ENCODE assay signal across 8 cellular contexts in the genomic region with DNA sequence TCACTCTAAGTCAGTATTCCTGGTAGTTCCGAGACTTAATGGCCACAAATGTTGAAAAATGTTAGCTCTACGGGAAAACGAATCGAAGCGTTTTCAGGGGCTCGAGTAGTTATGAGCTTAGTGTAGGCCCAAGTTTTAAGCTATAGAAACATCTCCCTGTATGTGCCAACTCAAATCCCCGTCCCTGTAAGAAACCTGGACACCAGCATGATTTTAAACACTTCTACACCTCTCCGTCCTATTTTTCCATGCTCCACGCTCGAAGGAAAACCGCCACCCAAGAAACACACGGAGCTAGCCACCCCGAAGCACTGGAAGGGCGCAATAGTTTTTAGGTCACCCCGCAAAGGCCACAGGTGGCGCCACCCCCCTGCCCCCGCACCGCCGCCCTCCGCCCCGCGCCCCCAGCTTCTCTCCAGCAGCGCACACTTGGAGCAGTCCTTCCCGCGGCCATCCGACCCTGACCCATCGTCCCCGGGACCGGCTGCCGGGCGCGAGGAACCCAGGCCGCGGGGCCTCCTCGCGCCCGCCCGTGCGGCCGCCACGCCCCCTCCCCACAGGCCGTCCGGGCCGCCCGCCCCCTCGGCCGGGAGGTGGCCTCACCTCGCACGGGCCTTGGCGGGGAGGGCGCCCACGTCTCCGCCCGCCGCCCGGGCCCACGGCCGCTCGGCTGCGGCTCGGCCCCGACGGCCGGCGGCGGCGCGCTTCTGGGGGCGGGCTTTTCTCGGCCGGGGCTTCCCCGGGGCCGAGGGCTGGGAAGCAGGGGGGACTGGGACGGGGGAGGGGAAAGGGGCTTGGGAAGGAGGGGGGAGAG. TPM values are rescaled to one million over a fixed set of nuclear protein-coding genes. Genes with fewer than 3 reads are reported as not detected.
DNase-seq lines count a peak whose midpoint lies in the region; ATAC-seq and TF ChIP-seq lines count a peak whose summit lies in the region.

No MANE protein-coding gene starts in this region.

- WGBS in H9 (ENCODE audit: extremely low coverage, insufficient read length, low lambda C conversion rate) = no CpG with 5 or more reads among the region's 74 CpGs
- under 1% methylated on average over 23 of the region's 74 CpGs for WGBS in esophagus muscularis mucosa

- H2BK120ac ChIP-seq in H9 (ENCODE audit: low read depth, low read length, poor library complexity, severe bottlenecking) = no peak overlapping the region

- TF ChIP-seq CTCF in H9 (conservative IDR thresholded peaks at IDR 0.05) (peak; percentile 36; the same call in 2 of the 3 replicates), esophagus muscularis mucosa (IDR thresholded peaks at IDR 0.05) (peak in 1 of 3 experiments; percentile 13)

- H3K27me3 ChIP-seq in H9 (ENCODE audit: insufficient read depth, low read length) (no peaks in the 10 kb centered on the region), esophagus muscularis mucosa (no peaks in the 10 kb centered on the region)

- H4K91ac ChIP-seq in H9 (ENCODE audit: insufficient read length, low read depth, low read length) = no peak overlapping the region

- H3K4me1 ChIP-seq in H9 (ENCODE audit: insufficient read depth, low read length) = no peaks in the 10 kb centered on the region
- peaks cover 12 to 26% (median 17%) of the 10 kb centered on the region in 4 donors for H3K4me1 ChIP-seq in esophagus muscularis mucosa

- TF ChIP-seq EP300 in esophagus muscularis mucosa (IDR thresholded peaks at IDR 0.05) = no peak

- CTCF ChIA-PET in activated CD4-positive, alpha-beta T cell treated with anti-CD3 and anti-CD28 coated beads for 36 hours (lab: Charles Lee) = interaction anchor here (0.6 to 1.8 kb wide), 8 partner anchors 20 to 742 kb away, joined by 3 to 13 read pairs (median 5); a partner anchor contains a TSS
- CTCF ChIA-PET in activated CD4-positive, alpha-beta T cell treated with anti-CD3 and anti-CD28 coated beads, Interleukin-2, amount 10 ng/mL, durations not matched to agents 7 days and 5 days (lab: Charles Lee) = interaction anchor here (0.7 to 1.6 kb wide), 5 partner anchors 12 to 190 kb away, joined by 3 to 5 read pairs (median 4); a partner anchor contains a TSS

- H3K36me3 ChIP-seq in esophagus muscularis mucosa = peaks cover 0 to 7% (median 1%) of the 10 kb centered on the region in 4 donors

- no peak overlapping the region for H4K8ac ChIP-seq in H9 (replicated peaks; ENCODE audit: insufficient read length, low read depth, low read length)

- no peaks in the 10 kb centered on the region for H3K79me2 ChIP-seq in H9 (ENCODE audit: insufficient read depth, low read length)

- H3T11ph ChIP-seq in H9 (ENCODE audit: low read length) = no peak overlapping the region

- TF ChIP-seq POLR2A in esophagus muscularis mucosa (IDR thresholded peaks at IDR 0.05; ENCODE audit: low read depth) = no peak

- H3K4me1 Mint-ChIP-seq in activated CD4-positive, alpha-beta T cell treated with anti-CD3 and anti-CD28 coated beads for 36 hours = peaks cover 33% of the 10 kb centered on the region
- peaks cover 24 to 34% of the 10 kb centered on the region in 2 experiments for H3K4me1 Mint-ChIP-seq in H9
- peaks cover 39% of the 10 kb centered on the region for H3K4me1 Mint-ChIP-seq in activated CD4-positive, alpha-beta T cell treated with anti-CD3 and anti-CD28 coated beads, Interleukin-2, amount 10 ng/mL, durations not matched to agents 7 days and 5 days
- peaks cover 34 to 37% of the 10 kb centered on the region in 2 donors for H3K4me1 Mint-ChIP-seq in natural killer cell treated with Interleukin-12 subunit alpha and Interleukin-12 subunit beta and Interleukin-15 and Interleukin-18, amount 100 ng/mL, for 72 hours (ENCODE audit: low read depth in 2 of 2)

- H3K36me3 Mint-ChIP-seq in activated CD4-positive, alpha-beta T cell treated with anti-CD3 and anti-CD28 coated beads for 36 hours (ENCODE audit: low read depth) = peaks cover 8% of the 10 kb centered on the region
- peaks cover 0 to 12% (median 4%) of the 10 kb centered on the region in 3 experiments; a peak in 4 of 7 replicates for H3K36me3 Mint-ChIP-seq in H9 (ENCODE audit: insufficient read depth in 1 of 3, low read depth in 3 of 3)
- H3K36me3 Mint-ChIP-seq in activated CD4-positive, alpha-beta T cell treated with anti-CD3 and anti-CD28 coated beads, Interleukin-2, amount 10 ng/mL, durations not matched to agents 7 days and 5 days (ENCODE audit: low read depth) = peaks cover 17% of the 10 kb centered on the region
- H3K36me3 Mint-ChIP-seq in natural killer cell treated with Interleukin-12 subunit alpha and Interleukin-12 subunit beta and Interleukin-15 and Interleukin-18, amount 100 ng/mL, for 72 hours = no peaks in the 10 kb centered on the region

- DNase-seq in activated CD4-positive, alpha-beta T cell treated with anti-CD3 and anti-CD28 coated beads for 36 hours = peak; percentile 67
- no peak for DNase-seq in activated CD4-positive, alpha-beta T cell treated with anti-CD3 and anti-CD28 coated beads, Interleukin-2, amount 50 U/mL, for 48 hours
- DNase-seq in H9 (peak; percentile 67), LoVo (ENCODE audit: low spot score) (peak; percentile 61), esophagus muscularis mucosa (ENCODE audit: extremely low spot score) (no peak), cortex of kidney (lab: John Stamatoyannopoulos, UW) (no peak)
- peak; percentile 42 for DNase-seq in activated CD4-positive, alpha-beta T cell treated with anti-CD3 and anti-CD28 coated beads, Interleukin-2, amount 10 ng/mL, durations not matched to agents 7 days and 5 days
- DNase-seq in natural killer cell treated with Interleukin-12 subunit alpha and Interleukin-12 subunit beta and Interleukin-15 and Interleukin-18, amount 100 ng/mL, for 72 hours (ENCODE audit: low spot score) = peak; percentile 85

- H3K23ac ChIP-seq in H9 (ENCODE audit: insufficient read length, low read depth, low read length) = no peak overlapping the region

- H3K23me2 ChIP-seq in H9 (ENCODE audit: insufficient read length, low read depth, low read length, poor library complexity, severe bottlenecking) = peaks cover 8% of the 10 kb centered on the region

- peak overlapping the region; percentile 78 for H3K9ac ChIP-seq in H9 (ENCODE audit: extremely low read depth, insufficient read length, low read length)

- peak overlapping the region; percentile 61 for H3K4me2 ChIP-seq in H9 (ENCODE audit: insufficient read depth, insufficient read length, low read length)

- H2BK20ac ChIP-seq in H9 (ENCODE audit: low read depth, low read length, poor library complexity, severe bottlenecking) = no peak overlapping the region

- H2AFZ ChIP-seq in H9 (ENCODE audit: low read length) = no peak overlapping the region

- no peaks in the 10 kb centered on the region for H4K20me1 ChIP-seq in H9 (ENCODE audit: control insufficient read depth, insufficient read depth, insufficient read length)

- intact Hi-C loops in activated CD4-positive, alpha-beta T cell treated with anti-CD3 and anti-CD28 coated beads for 36 hours (cut with DNase I, micrococcal nuclease) = loop anchor here (2.0 to 5.0 kb wide), 4 partner anchors 28 to 368 kb away; a partner anchor contains a TSS
- intact Hi-C loops in esophagus muscularis mucosa (cut with DNase I) = no loop called here

- H3K9me3 ChIP-seq in H9 (ENCODE audit: control insufficient read depth, low read depth, low read length) (no peaks in the 10 kb centered on the region), esophagus muscularis mucosa (no peaks in the 10 kb centered on the region)

- POLR2A ChIA-PET in activated CD4-positive, alpha-beta T cell treated with anti-CD3 and anti-CD28 coated beads for 36 hours (lab: Charles Lee) = interaction anchor here (0.6 to 1.0 kb wide), 3 partner anchors 19 to 742 kb away, joined by 3 to 4 read pairs (median 4); a partner anchor contains a TSS
- POLR2A ChIA-PET in activated CD4-positive, alpha-beta T cell treated with anti-CD3 and anti-CD28 coated beads, Interleukin-2, amount 10 ng/mL, durations not matched to agents 7 days and 5 days (lab: Charles Lee) = no interaction called here

- no peak overlapping the region for H2BK5ac ChIP-seq in H9 (ENCODE audit: insufficient read length, low read length)

- no peak overlapping the region for H2BK12ac ChIP-seq in H9 (ENCODE audit: insufficient read length, low read depth, low read length)

- peak; percentile 67 for ATAC-seq in activated CD4-positive, alpha-beta T cell treated with anti-CD3 and anti-CD28 coated beads for 36 hours
- peak; percentile 86 for ATAC-seq in natural killer cell treated with Interleukin-12 subunit alpha and Interleukin-12 subunit beta and Interleukin-15 and Interleukin-18, amount 100 ng/mL, for 72 hours

- peak overlapping the region; percentile 89 for H3K4me3 Mint-ChIP-seq in activated CD4-positive, alpha-beta T cell treated with anti-CD3 and anti-CD28 coated beads for 36 hours
- peak overlapping the region; percentile 90 to 99 for H3K4me3 Mint-ChIP-seq in H9
- peak overlapping the region; percentile 100 for H3K4me3 Mint-ChIP-seq in activated CD4-positive, alpha-beta T cell treated with anti-CD3 and anti-CD28 coated beads, Interleukin-2, amount 10 ng/mL, durations not matched to agents 7 days and 5 days
- peak overlapping the region; percentile 95 for H3K4me3 Mint-ChIP-seq in natural killer cell treated with Interleukin-12 subunit alpha and Interleukin-12 subunit beta and Interleukin-15 and Interleukin-18, amount 100 ng/mL, for 72 hours

- H3K14ac ChIP-seq in H9 (ENCODE audit: insufficient read depth, low read length) = peak overlapping the region; percentile 60; the same call in 1 of the 2 replicates

- H3K4ac ChIP-seq in H9 (ENCODE audit: low read depth, low read length) = no peak overlapping the region; the same call in 1 of the 2 replicates

- H3K18ac ChIP-seq in H9 (ENCODE audit: insufficient read length, low read depth, low read length) = peak overlapping the region; percentile 70

- peak overlapping the region; percentile 66 to 97 (median 78) for H3K4me3 ChIP-seq in esophagus muscularis mucosa

- no peak overlapping the region for H2AK5ac ChIP-seq in H9 (ENCODE audit: insufficient read length, low read length)

- no peaks in the 10 kb centered on the region for H3K9me3 Mint-ChIP-seq in activated CD4-positive, alpha-beta T cell treated with anti-CD3 and anti-CD28 coated beads for 36 hours (ENCODE audit: low read depth)
- H3K9me3 Mint-ChIP-seq in H9 = no peaks in the 10 kb centered on the region; a peak in 1 of 5 replicates
- H3K9me3 Mint-ChIP-seq in activated CD4-positive, alpha-beta T cell treated with anti-CD3 and anti-CD28 coated beads, Interleukin-2, amount 10 ng/mL, durations not matched to agents 7 days and 5 days = no peaks in the 10 kb centered on the region
- no peaks in the 10 kb centered on the region for H3K9me3 Mint-ChIP-seq in natural killer cell treated with Interleukin-12 subunit alpha and Interleukin-12 subunit beta and Interleukin-15 and Interleukin-18, amount 100 ng/mL, for 72 hours

- H3K56ac ChIP-seq in H9 (ENCODE audit: insufficient read length, low read depth, low read length) = no peak overlapping the region

- H3K27me3 Mint-ChIP-seq in activated CD4-positive, alpha-beta T cell treated with anti-CD3 and anti-CD28 coated beads for 36 hours = no peaks in the 10 kb centered on the region
- no peaks in the 10 kb centered on the region for H3K27me3 Mint-ChIP-seq in H9 (ENCODE audit: low read depth)
- H3K27me3 Mint-ChIP-seq in activated CD4-positive, alpha-beta T cell treated with anti-CD3 and anti-CD28 coated beads, Interleukin-2, amount 10 ng/mL, durations not matched to agents 7 days and 5 days = no peaks in the 10 kb centered on the region
- no peaks in the 10 kb centered on the region for H3K27me3 Mint-ChIP-seq in natural killer cell treated with Interleukin-12 subunit alpha and Interleukin-12 subunit beta and Interleukin-15 and Interleukin-18, amount 100 ng/mL, for 72 hours

- no peaks in the 10 kb centered on the region for H3K79me1 ChIP-seq in H9 (ENCODE audit: insufficient read depth, low read depth, low read length, poor library complexity, severe bottlenecking)

- H2BK15ac ChIP-seq in H9 (ENCODE audit: low read depth, low read length) = no peak overlapping the region

- peak overlapping the region; percentile 100 for H3K27ac Mint-ChIP-seq in activated CD4-positive, alpha-beta T cell treated with anti-CD3 and anti-CD28 coated beads for 36 hours
- peak overlapping the region; percentile 96 to 99 (median 96) for H3K27ac Mint-ChIP-seq in H9
- H3K27ac Mint-ChIP-seq in activated CD4-positive, alpha-beta T cell treated with anti-CD3 and anti-CD28 coated beads, Interleukin-2, amount 10 ng/mL, durations not matched to agents 7 days and 5 days = peak overlapping the region; percentile 100
- H3K27ac Mint-ChIP-seq in natural killer cell treated with Interleukin-12 subunit alpha and Interleukin-12 subunit beta and Interleukin-15 and Interleukin-18, amount 100 ng/mL, for 72 hours = peak overlapping the region; percentile 100

- H4K5ac ChIP-seq in H9 (ENCODE audit: insufficient read length, low read depth, low read length) = no peak overlapping the region

- no peak overlapping the region for H3K27ac ChIP-seq in H9 (ENCODE audit: insufficient read length, low read depth, low read length)
- peak overlapping the region; percentile 90 to 98 (median 98) for H3K27ac ChIP-seq in esophagus muscularis mucosa (replicated peaks in 1 of 4)

RNA-seq across cellular contexts. Expression of a gene that starts 0.5 kb away (rescaled TPM):
- 10 to 100 TPM; 45.9 to 52.5 TPM for total RNA-seq in activated CD4-positive, alpha-beta T cell treated with anti-CD3 and anti-CD28 coated beads for 36 hours
- total RNA-seq in H9 (2021) (43.9 and 45.4 TPM in 2 replicates), esophagus muscularis mucosa (10 to 100 TPM; 30.3 to 41.5 (median 35.1) TPM)
- total RNA-seq in activated CD4-positive, alpha-beta T cell treated with anti-CD3 and anti-CD28 coated beads, Interleukin-2, amount 10 ng/mL, durations not matched to agents 7 days and 5 days = 10 to 100 TPM; 71.6 to 74.5 TPM
- 10 to 100 TPM; 55.4 to 57.2 TPM for total RNA-seq in natural killer cell treated with Interleukin-12 subunit alpha and Interleukin-12 subunit beta and Interleukin-15 and Interleukin-18, amount 100 ng/mL, for 72 hours

RNA-seq across cellular contexts. Expression of a gene that starts 4.3 kb away (rescaled TPM):
- not detected for total RNA-seq in activated CD4-positive, alpha-beta T cell treated with anti-CD3 and anti-CD28 coated beads for 36 hours
- total RNA-seq in H9 (2021) (not detected in 2 replicates), esophagus muscularis mucosa (not detected)
- not detected for total RNA-seq in activated CD4-positive, alpha-beta T cell treated with anti-CD3 and anti-CD28 coated beads, Interleukin-2, amount 10 ng/mL, durations not matched to agents 7 days and 5 days
- not detected for total RNA-seq in natural killer cell treated with Interleukin-12 subunit alpha and Interleukin-12 subunit beta and Interleukin-15 and Interleukin-18, amount 100 ng/mL, for 72 hours

RNA-seq across cellular contexts. Expression of a gene that starts 24.8 kb away (rescaled TPM):
- total RNA-seq in activated CD4-positive, alpha-beta T cell treated with anti-CD3 and anti-CD28 coated beads for 36 hours = 1 to 10 TPM; 1.2 to 1.5 TPM
- 9.6 and 10.1 TPM in 2 replicates for total RNA-seq in H9 (2021)
- total RNA-seq in activated CD4-positive, alpha-beta T cell treated with anti-CD3 and anti-CD28 coated beads, Interleukin-2, amount 10 ng/mL, durations not matched to agents 7 days and 5 days = not detected
- not detected for total RNA-seq in esophagus muscularis mucosa
- total RNA-seq in natural killer cell treated with Interleukin-12 subunit alpha and Interleukin-12 subunit beta and Interleukin-15 and Interleukin-18, amount 100 ng/mL, for 72 hours = under 1 TPM in 1 of 2 donors, not detected in 1; 0.45 TPM

RNA-seq across cellular contexts. Expression of a gene that starts 29.3 kb away (rescaled TPM):
- total RNA-seq in activated CD4-positive, alpha-beta T cell treated with anti-CD3 and anti-CD28 coated beads for 36 hours = under 1 TPM; 0.40 to 0.73 TPM
- 25.8 and 28.4 TPM in 2 replicates for total RNA-seq in H9 (2021)
- total RNA-seq in activated CD4-positive, alpha-beta T cell treated with anti-CD3 and anti-CD28 coated beads, Interleukin-2, amount 10 ng/mL, durations not matched to agents 7 days and 5 days = under 1 TPM; 0.52 to 0.94 TPM
- total RNA-seq in esophagus muscularis mucosa = under 1 TPM in 3 of 4 donors, not detected in 1; 0.17 to 0.98 (median 0.84) TPM
- 1 to 10 TPM in 1 of 2 donors, under 1 TPM in 1; 0.61 to 1.0 TPM for total RNA-seq in natural killer cell treated with Interleukin-12 subunit alpha and Interleukin-12 subunit beta and Interleukin-15 and Interleukin-18, amount 100 ng/mL, for 72 hours

RNA-seq across cellular contexts. Expression of a gene that starts 49.3 kb away (rescaled TPM):
- total RNA-seq in activated CD4-positive, alpha-beta T cell treated with anti-CD3 and anti-CD28 coated beads for 36 hours = 100 to 1,000 TPM in 1 of 2 experiments, 10 to 100 TPM in 1; 77.7 to 101 TPM
- total RNA-seq in H9 (2021) (3.7 and 4.4 TPM in 2 replicates), esophagus muscularis mucosa (10 to 100 TPM in 2 of 4 donors, 1 to 10 TPM in 2; 6.0 to 12.9 (median 8.8) TPM)
- 100 to 1,000 TPM; 218 to 259 TPM for total RNA-seq in activated CD4-positive, alpha-beta T cell treated with anti-CD3 and anti-CD28 coated beads, Interleukin-2, amount 10 ng/mL, durations not matched to agents 7 days and 5 days
- total RNA-seq in natural killer cell treated with Interleukin-12 subunit alpha and Interleukin-12 subunit beta and Interleukin-15 and Interleukin-18, amount 100 ng/mL, for 72 hours = 100 to 1,000 TPM; 138 to 154 TPM

Comparison
In these comparisons a context has a peak if more than half of its experiments do, and no peak if none do; other contexts are left out.
1. DNase-seq: peak in activated CD4-positive, alpha-beta T cell treated with anti-CD3 and anti-CD28 coated beads for 36 hours (single experiment), H9 (single experiment), LoVo (single experiment), activated CD4-positive, alpha-beta T cell treated with anti-CD3 and anti-CD28 coated beads, Interleukin-2, amount 10 ng/mL, durations not matched to agents 7 days and 5 days (single experiment) and natural killer cell treated with Interleukin-12 subunit alpha and Interleukin-12 subunit beta and Interleukin-15 and Interleukin-18, amount 100 ng/mL, for 72 hours (single experiment); none in activated CD4-positive, alpha-beta T cell treated with anti-CD3 and anti-CD28 coated beads, Interleukin-2, amount 50 U/mL, for 48 hours (0 of 2), esophagus muscularis mucosa (single experiment) and cortex of kidney (single experiment).
2. Peak in every context shown above with its lines, with median percentiles within 50 percentile points of each other: H3K27ac Mint-ChIP-seq and H3K4me3 Mint-ChIP-seq.